In the genomic region with DNA sequence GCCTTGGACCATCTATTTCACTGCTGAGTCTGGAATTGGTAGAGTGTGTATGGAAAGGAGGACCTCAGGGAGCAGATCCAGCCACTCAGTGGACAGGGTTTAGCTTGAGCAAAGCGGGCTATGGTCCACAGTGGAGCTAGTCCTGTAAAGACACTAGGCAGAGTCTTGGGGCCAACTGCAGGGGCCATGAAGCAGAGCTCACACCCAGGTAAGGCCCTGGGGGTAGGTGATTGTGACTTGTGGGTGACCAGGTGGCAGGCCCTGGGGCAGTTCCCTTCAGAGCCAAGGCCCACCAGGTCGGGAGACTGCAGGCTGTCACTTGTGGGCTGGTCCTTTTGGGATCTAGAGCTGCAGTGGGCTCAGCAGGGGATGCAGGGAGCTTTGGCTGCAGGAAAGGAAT, we compare ENCODE assay signal across 27 cellular contexts.
"Had no signal": no experiment of that assay in that cellular context is flagged by ENCODE, and none has a peak within 500 bp of the region (broad histone marks: within the 10 kb centered on the region; RNA-seq: fewer than 3 reads in every experiment).

No MANE protein-coding gene starts in this region.

- H2AFZ ChIP-seq: parathyroid adenoma had no signal

- DNase-seq: hypothalamus; immature natural killer cell; kidney; left ventricle myocardium inferior; mesendoderm; naive B cell; natural killer cell; nephron progenitor cell; nucleus accumbens; psoas muscle; right lobe of liver; stimulated activated CD4-positive, alpha-beta T cell treated with anti-CD3 and anti-CD28 coated beads, Interleukin-1b, Interleukin-23, amount 100 ng/mL, for 48 hours; stimulated activated CD4-positive, alpha-beta T cell treated with anti-CD3 and anti-CD28 coated beads, Interleukin-2, amount 100 ng/mL, for 48 hours; stimulated activated CD4-positive, alpha-beta T cell treated with anti-CD3 and anti-CD28 coated beads, Interleukin-4, amount 100 ng/mL, for 4 hours; stimulated activated CD8-positive, alpha-beta memory T cell treated with anti-CD3 and anti-CD28 coated beads, Interleukin-4, amount 100 ng/mL, for 48 hours; stimulated activated naive CD4-positive, alpha-beta T cell treated with Interleukin-2 at 50 U/mL for 16 hours; stimulated activated naive CD8-positive, alpha-beta T cell treated with anti-CD3 and anti-CD28 coated beads, Interleukin-15, amount 100 ng/mL, for 72 hours; substantia nigra; uterus had no signal

- FAIRE-seq: islet of Langerhans, kidney had no signal

- H3K4me1 ChIP-seq: left ventricle myocardium inferior, parathyroid adenoma, psoas muscle, right lobe of liver, tibial nerve, uterus had no signal

- H3K36me3 ChIP-seq: left ventricle myocardium inferior, right lobe of liver, tibial nerve, uterus had no signal

- ATAC-seq: natural killer cell; psoas muscle; right lobe of liver; stimulated activated memory B cell treated with anti-CD40 and anti-IgM and Interleukin-4, amounts not matched to agents 10 μg/mL and 1 μg/mL and 100 μg/mL, for 72 hours; stimulated activated naive CD8-positive, alpha-beta T cell treated with anti-CD3 and anti-CD28 coated beads, Interleukin-15, amount 100 ng/mL, for 72 hours had no signal

- H3K4me3 ChIP-seq: left ventricle myocardium inferior, lung, psoas muscle, right lobe of liver, smooth muscle cell, tibial nerve, uterus had no signal

- H3K9me3 ChIP-seq: psoas muscle, right lobe of liver, uterus had no signal

- H3K4me2 ChIP-seq: smooth muscle cell had no signal

- H3K27ac Mint-ChIP-seq: immature natural killer cell; mesothelial cell of epicardium; natural killer cell; nephron progenitor cell; stimulated activated memory B cell treated with anti-CD40 and anti-IgM and Interleukin-4, amounts not matched to agents 10 μg/mL and 1 μg/mL and 100 μg/mL, for 72 hours; type B pancreatic cell had no signal

- H3K27me3 ChIP-seq: tibial nerve, uterus had no signal

- H3K79me2 ChIP-seq: parathyroid adenoma had no signal

- H3K9me3 Mint-ChIP-seq: immature natural killer cell; natural killer cell; stimulated activated naive CD8-positive, alpha-beta T cell treated with anti-CD3 and anti-CD28 coated beads, Interleukin-15, amount 100 ng/mL, for 72 hours; type B pancreatic cell had no signal

- H3K4me3 Mint-ChIP-seq: immature natural killer cell; mesothelial cell of epicardium; natural killer cell; nephron progenitor cell; stimulated activated memory B cell treated with anti-CD40 and anti-IgM and Interleukin-4, amounts not matched to agents 10 μg/mL and 1 μg/mL and 100 μg/mL, for 72 hours; stimulated activated naive CD8-positive, alpha-beta T cell treated with anti-CD3 and anti-CD28 coated beads, Interleukin-15, amount 100 ng/mL, for 72 hours; type B pancreatic cell had no signal

- H3K4me1 Mint-ChIP-seq: immature natural killer cell; natural killer cell; nephron progenitor cell; stimulated activated naive CD8-positive, alpha-beta T cell treated with anti-CD3 and anti-CD28 coated beads, Interleukin-15, amount 100 ng/mL, for 72 hours had no signal

- H3K27ac ChIP-seq: left ventricle myocardium inferior, parathyroid adenoma, psoas muscle, right lobe of liver, tibial nerve, uterus had no signal

- H3K36me3 Mint-ChIP-seq: immature natural killer cell, mesothelial cell of epicardium, natural killer cell, type B pancreatic cell had no signal

- H3K9ac ChIP-seq: parathyroid adenoma had no signal
